Comparison of ENCODE assay signal across 13 cellular contexts in genomic region chr18:8960740-8961657, GRCh38.
DNase-seq lines count a peak whose midpoint lies in the region; ATAC-seq, FAIRE-seq and TF ChIP-seq lines count a peak whose summit lies in the region.
"Had no signal": no experiment of that assay in that cellular context is flagged by ENCODE, and none has a peak within 500 bp of the region (broad histone marks: within the 10 kb centered on the region; RNA-seq: fewer than 3 reads in every experiment).

No MANE protein-coding gene starts in this region.

- H3K36me3 Mint-ChIP-seq in astrocyte (ENCODE audit: low read depth, unreplicated experiment) (peaks cover 2% of the 10 kb centered on the region), endodermal cell (ENCODE audit: low read depth) (no peaks in the 10 kb centered on the region)

- H3K79me2 ChIP-seq in astrocyte (ENCODE audit: insufficient read depth, low read length): no peaks in the 10 kb centered on the region
- H3K79me2 ChIP-seq in hepatocyte: no peaks in the 10 kb centered on the region

- H3K9me2 ChIP-seq in hepatocyte (replicated peaks; ENCODE audit: insufficient read depth): no peaks in the 10 kb centered on the region

- H3K27me3 Mint-ChIP-seq in astrocyte (ENCODE audit: low read depth, unreplicated experiment): no peaks in the 10 kb centered on the region
- no peaks in the 10 kb centered on the region for H3K27me3 Mint-ChIP-seq in endodermal cell (ENCODE audit: insufficient read depth)

- H3K4me2 ChIP-seq in astrocyte (ENCODE audit: low read length): peak overlapping the region; percentile 74
- H3K4me2 ChIP-seq in hepatocyte: peak overlapping the region; percentile 19

- H3K4me1 Mint-ChIP-seq in astrocyte (ENCODE audit: low read depth, unreplicated experiment): peaks cover 25% of the 10 kb centered on the region
- H3K4me1 Mint-ChIP-seq in endodermal cell: peaks cover 30% of the 10 kb centered on the region

- H3K4me1 ChIP-seq in astrocyte (ENCODE audit: insufficient read depth, low read length) (peaks cover 14% of the 10 kb centered on the region), hepatocyte (ENCODE audit: insufficient read depth) (peaks cover 12% of the 10 kb centered on the region), stomach (peaks cover 12 to 34% (median 23%) of the 10 kb centered on the region in 4 donors), endodermal cell (ENCODE audit: control insufficient read depth, insufficient read depth, low read length) (peaks cover 5% of the 10 kb centered on the region)
- H3K4me1 ChIP-seq: prostate gland, SJCRH30 had no signal

- ATAC-seq in HG03460 (IDR thresholded peaks at IDR 0.05; ENCODE audit: unreplicated experiment) (no peak), GM21576 (IDR thresholded peaks at IDR 0.05; ENCODE audit: unreplicated experiment) (no peak)
- ATAC-seq: WTC11 had no signal

- FAIRE-seq in astrocyte (lab: Jason Lieb, UNC): peak; percentile 68

- H3K27ac ChIP-seq in astrocyte (ENCODE audit: low read depth, low read length) (peak overlapping the region; percentile 79), hepatocyte (peak overlapping the region; percentile 64), stomach (peak overlapping the region in 4 of 5 donors; percentile 21 to 70 (median 65)), endodermal cell (ENCODE audit: low read depth, low read length) (no peak overlapping the region)
- H3K27ac ChIP-seq: prostate gland, SJCRH30 had no signal

- peak overlapping the region; percentile 3 for H3K4me3 ChIP-seq in astrocyte (ENCODE audit: insufficient read depth, low read depth, low read length)
- no peak overlapping the region for H3K4me3 ChIP-seq in hepatocyte
- H3K4me3 ChIP-seq in stomach: no peak overlapping the region
- no peak overlapping the region for H3K4me3 ChIP-seq in endodermal cell (ENCODE audit: low read length)
- H3K4me3 ChIP-seq: prostate gland, SJCRH30 had no signal

- H3K36me3 ChIP-seq in astrocyte (ENCODE audit: insufficient read depth, low read length) (no peaks in the 10 kb centered on the region), hepatocyte (replicated peaks; ENCODE audit: insufficient read depth, low read depth) (no peaks in the 10 kb centered on the region), stomach (no peaks in the 10 kb centered on the region), endodermal cell (ENCODE audit: control insufficient read depth, insufficient read depth, low read length) (no peaks in the 10 kb centered on the region)
- H3K36me3 ChIP-seq: prostate gland, SJCRH30 had no signal

- DNase-seq in HT-29 (ENCODE audit: low spot score) (peak; percentile 72), astrocyte (ENCODE audit: low read depth) (peak; percentile 87), hepatocyte (ENCODE audit: low spot score) (no peak), stomach (no peak), NCI-H2171 (lab: John Stamatoyannopoulos, UW) (no peak), endodermal cell (no peak)
- DNase-seq: cerebellar nuclear complex, NCI-H524, SJCRH30 had no signal

- no peak for TF ChIP-seq CTCF in astrocyte (IDR thresholded peaks at IDR 0.05; ENCODE audit: insufficient read depth, low read depth, low read length)
- TF ChIP-seq CTCF in hepatocyte (IDR thresholded peaks at IDR 0.05; ENCODE audit: poor library complexity): no peak
- TF ChIP-seq CTCF in stomach (IDR thresholded peaks at IDR 0.05): no peak
- TF ChIP-seq CTCF in endodermal cell (conservative IDR thresholded peaks at IDR 0.05): no peak

- no peak for TF ChIP-seq EP300 in stomach (IDR thresholded peaks at IDR 0.05)

- peak overlapping the region; percentile 54 for H3K27ac Mint-ChIP-seq in astrocyte (ENCODE audit: unreplicated experiment)
- H3K27ac Mint-ChIP-seq in endodermal cell: no peak overlapping the region
- H3K27ac Mint-ChIP-seq: WTC11 had no signal

- H3K9me3 Mint-ChIP-seq in astrocyte (ENCODE audit: unreplicated experiment): peaks cover 5% of the 10 kb centered on the region
- H3K9me3 Mint-ChIP-seq in endodermal cell: peaks cover 11% of the 10 kb centered on the region

- WGBS in hepatocyte (ENCODE audit: low lambda C conversion rate, missing lambda C conversion rate): 49% methylated on average over 10 of the region's 10 CpGs
- WGBS in stomach, 5 donors: 33 to 47% (median 38%) methylated on average over 10 of the region's 10 CpGs
- 86 to 92% methylated on average over 7 to 10 of the region's 10 CpGs for WGBS in endodermal cell (ENCODE audit: insufficient coverage in 1 of 2, insufficient read length in 1 of 2), 2 experiments

- intact Hi-C loops in stomach (cut with DNase I; ENCODE audit: low total_unique reads): no loop called here

- H3K4me3 Mint-ChIP-seq in astrocyte (ENCODE audit: unreplicated experiment) (no peak overlapping the region), endodermal cell (no peak overlapping the region)
- H3K4me3 Mint-ChIP-seq: WTC11 had no signal

- H3K27me3 ChIP-seq in astrocyte (ENCODE audit: insufficient read depth, low read length) (no peaks in the 10 kb centered on the region), hepatocyte (no peaks in the 10 kb centered on the region), stomach (no peaks in the 10 kb centered on the region), endodermal cell (ENCODE audit: control insufficient read depth, insufficient read depth, low read length, poor library complexity, severe bottlenecking) (no peaks in the 10 kb centered on the region)
- H3K27me3 ChIP-seq: SJCRH30 had no signal

- H3K9me3 ChIP-seq in astrocyte (ENCODE audit: insufficient read depth, low read depth, low read length) (no peaks in the 10 kb centered on the region), hepatocyte (ENCODE audit: low read depth) (no peaks in the 10 kb centered on the region), stomach (no peaks in the 10 kb centered on the region), endodermal cell (ENCODE audit: control insufficient read depth, low read length) (no peaks in the 10 kb centered on the region)
- H3K9me3 ChIP-seq: prostate gland, SJCRH30 had no signal

- H3K9ac ChIP-seq in astrocyte (ENCODE audit: low read length): peak overlapping the region; percentile 62
- no peak overlapping the region for H3K9ac ChIP-seq in endodermal cell (ENCODE audit: extremely low read depth, low read length, poor library complexity, severe bottlenecking)

- no peak for TF ChIP-seq POLR2A in stomach (IDR thresholded peaks at IDR 0.05)

- no peak overlapping the region for H2AFZ ChIP-seq in astrocyte (ENCODE audit: low read depth, low read length)
- H2AFZ ChIP-seq in hepatocyte: no peak overlapping the region

- H4K20me1 ChIP-seq in astrocyte (ENCODE audit: insufficient read depth, low read length): no peaks in the 10 kb centered on the region
- H4K20me1 ChIP-seq in hepatocyte (ENCODE audit: insufficient read depth, poor library complexity, severe bottlenecking): no peaks in the 10 kb centered on the region

Comparison
In these comparisons a context has a peak if more than half of its experiments do, and no peak if none do; other contexts are left out.
1. DNase-seq: peak in HT-29 (single experiment) and astrocyte (single experiment); none in hepatocyte (single experiment), stomach (single experiment), NCI-H2171 (single experiment) and endodermal cell (single experiment).